ENCODE assay signal across 18 cellular contexts in the genomic region with DNA sequence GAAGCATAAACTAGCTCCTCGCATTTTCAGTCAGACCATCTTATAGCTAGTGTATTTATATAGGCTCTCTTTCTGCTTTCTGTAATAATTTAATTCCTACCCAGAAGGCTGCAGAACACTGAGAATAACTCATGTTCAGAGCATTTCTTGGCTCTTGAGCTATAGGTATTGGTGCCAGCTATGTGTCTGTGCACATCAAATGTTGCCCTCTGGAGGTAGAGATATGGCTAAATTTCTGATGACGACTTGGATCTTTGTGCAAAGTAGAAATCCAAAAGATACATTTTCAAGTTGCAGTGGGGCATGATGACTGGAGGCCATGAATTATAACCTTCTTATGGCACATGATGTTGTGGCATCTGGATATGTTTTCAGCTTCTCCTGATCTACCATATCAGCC.
A peak's percentile ranks its signal among the peaks of the same experiment; 100 is the strongest.
DNase-seq lines count a peak whose midpoint lies in the region; ATAC-seq, FAIRE-seq and TF ChIP-seq lines count a peak whose summit lies in the region.
"Had no signal": no experiment of that assay in that cellular context is flagged by ENCODE, and none has a peak within 500 bp of the region (broad histone marks: within the 10 kb centered on the region; RNA-seq: fewer than 3 reads in every experiment).

No MANE protein-coding gene starts in this region.

- no peaks in the 10 kb centered on the region for H3K9me2 ChIP-seq in neural cell (ENCODE audit: insufficient read depth, low read length)

- no peaks in the 10 kb centered on the region for H3K79me2 ChIP-seq in neural cell (replicated peaks; ENCODE audit: insufficient read depth, low read length)

- H3K4me2 ChIP-seq in neural cell (ENCODE audit: low read length): no peak overlapping the region

- peak; percentile 24 for TF ChIP-seq RAD21 in neural cell (conservative IDR thresholded peaks at IDR 0.05)

- TF ChIP-seq CTCF in D721Med (IDR thresholded peaks at IDR 0.05; ENCODE audit: insufficient read depth, missing control alignments) (peak; percentile 20), cardiac fibroblast (IDR thresholded peaks at IDR 0.05; ENCODE audit: low read depth, low read length) (no peak), neural cell (IDR thresholded peaks at IDR 0.05; ENCODE audit: poor library complexity, severe bottlenecking) (peak; percentile 19)

- H2AFZ ChIP-seq in neural cell (ENCODE audit: low read depth, low read length): no peak overlapping the region

- H3K27ac ChIP-seq in neural cell (ENCODE audit: low read length): no peak overlapping the region
- H3K27ac ChIP-seq: epithelial cell of prostate had no signal

- DNase-seq in D721Med (ENCODE audit: insufficient read length, low spot score): no peak
- peak; percentile 27 for DNase-seq in NCI-H226
- DNase-seq in cardiac fibroblast (ENCODE audit: low read depth in 2 of 2): peak; percentile 1 to 12
- no peak for DNase-seq in activated CD4-positive, alpha-beta T cell treated with anti-CD3 and anti-CD28 coated beads for 4 hours
- no peak for DNase-seq in NCI-H146 (lab: John Stamatoyannopoulos, UW)
- no peak for DNase-seq in NK-92 treated with Interleukin-12 subunit alpha and Interleukin-12 subunit beta, amount 100 ng/mL, for 24 hours (lab: John Stamatoyannopoulos, UW)
- DNase-seq: CD4-positive, alpha-beta memory T cell; cerebellar nuclear complex; NCI-H1092 had no signal

- no peaks in the 10 kb centered on the region for H3K9me3 ChIP-seq in neural cell (ENCODE audit: low read length)

- no peaks in the 10 kb centered on the region for H3F3A ChIP-seq in neural cell (ENCODE audit: insufficient read depth, low read length, poor library complexity, severe bottlenecking)

- FAIRE-seq in D721Med (lab: Jason Lieb, UNC): no peak
- FAIRE-seq: HTR-8/SVneo had no signal

- H3K4me3 ChIP-seq in cardiac fibroblast (replicated peaks in 1 of 2; ENCODE audit: low read depth in 2 of 2, low read length in 2 of 2): no peak overlapping the region
- H3K4me3 ChIP-seq in neural cell (ENCODE audit: low read length): no peak overlapping the region

- H3K36me3 ChIP-seq in neural cell (ENCODE audit: insufficient read depth, low read length): no peaks in the 10 kb centered on the region

- H3K27me3 ChIP-seq in neural cell (ENCODE audit: insufficient read depth, low read depth, low read length): no peaks in the 10 kb centered on the region

- no peaks in the 10 kb centered on the region for H4K20me1 ChIP-seq in neural cell (ENCODE audit: insufficient read depth)

- H3K9ac ChIP-seq in neural cell (ENCODE audit: low read length): no peak overlapping the region

- ATAC-seq in HG02870 (IDR thresholded peaks at IDR 0.05; ENCODE audit: unreplicated experiment): no peak
- ATAC-seq: activated CD4-positive, CD25-positive, alpha-beta regulatory T cell treated with anti-CD3 and anti-CD28 coated beads, Interleukin-2, amount 50 U/mL, for 24 hours; activated naive CD4-positive, alpha-beta T cell treated with anti-CD3 and anti-CD28 coated beads, Interleukin-2, amount 50 U/mL, for 72 hours; natural killer cell treated with Interleukin-12 subunit alpha and Interleukin-12 subunit beta and Interleukin-15 and Interleukin-18, amount 100 ng/mL, for 72 hours; sciatic nerve; stimulated activated effector memory CD8-positive, alpha-beta T cell treated with anti-CD3 and anti-CD28 coated beads, Interleukin-12 subunit alpha, Interleukin-12 subunit beta, amount 100 ng/mL, for 72 hours had no signal

- no peak for TF ChIP-seq EP300 in neural cell (conservative IDR thresholded peaks at IDR 0.05; ENCODE audit: poor library complexity, severe bottlenecking)

TF ChIP-seq in neural cell, 6 proteins besides CTCF, POLR2A, EP300 and RAD21:
- TF ChIP-seq SMC3 (conservative IDR thresholded peaks at IDR 0.05; ENCODE audit: poor library complexity) (no peak), POLR2AphosphoS5 (IDR thresholded peaks at IDR 0.05) (no peak), TAF1 (IDR thresholded peaks at IDR 0.05; ENCODE audit: low read depth) (no peak), EZH2 (IDR thresholded peaks at IDR 0.05; ENCODE audit: borderline replicate concordance, insufficient read depth, low read length, poor library complexity, severe bottlenecking) (no peak), MXI1 (conservative IDR thresholded peaks at IDR 0.05; ENCODE audit: poor library complexity, severe bottlenecking) (no peak)
- TF ChIP-seq, protein P1, sequence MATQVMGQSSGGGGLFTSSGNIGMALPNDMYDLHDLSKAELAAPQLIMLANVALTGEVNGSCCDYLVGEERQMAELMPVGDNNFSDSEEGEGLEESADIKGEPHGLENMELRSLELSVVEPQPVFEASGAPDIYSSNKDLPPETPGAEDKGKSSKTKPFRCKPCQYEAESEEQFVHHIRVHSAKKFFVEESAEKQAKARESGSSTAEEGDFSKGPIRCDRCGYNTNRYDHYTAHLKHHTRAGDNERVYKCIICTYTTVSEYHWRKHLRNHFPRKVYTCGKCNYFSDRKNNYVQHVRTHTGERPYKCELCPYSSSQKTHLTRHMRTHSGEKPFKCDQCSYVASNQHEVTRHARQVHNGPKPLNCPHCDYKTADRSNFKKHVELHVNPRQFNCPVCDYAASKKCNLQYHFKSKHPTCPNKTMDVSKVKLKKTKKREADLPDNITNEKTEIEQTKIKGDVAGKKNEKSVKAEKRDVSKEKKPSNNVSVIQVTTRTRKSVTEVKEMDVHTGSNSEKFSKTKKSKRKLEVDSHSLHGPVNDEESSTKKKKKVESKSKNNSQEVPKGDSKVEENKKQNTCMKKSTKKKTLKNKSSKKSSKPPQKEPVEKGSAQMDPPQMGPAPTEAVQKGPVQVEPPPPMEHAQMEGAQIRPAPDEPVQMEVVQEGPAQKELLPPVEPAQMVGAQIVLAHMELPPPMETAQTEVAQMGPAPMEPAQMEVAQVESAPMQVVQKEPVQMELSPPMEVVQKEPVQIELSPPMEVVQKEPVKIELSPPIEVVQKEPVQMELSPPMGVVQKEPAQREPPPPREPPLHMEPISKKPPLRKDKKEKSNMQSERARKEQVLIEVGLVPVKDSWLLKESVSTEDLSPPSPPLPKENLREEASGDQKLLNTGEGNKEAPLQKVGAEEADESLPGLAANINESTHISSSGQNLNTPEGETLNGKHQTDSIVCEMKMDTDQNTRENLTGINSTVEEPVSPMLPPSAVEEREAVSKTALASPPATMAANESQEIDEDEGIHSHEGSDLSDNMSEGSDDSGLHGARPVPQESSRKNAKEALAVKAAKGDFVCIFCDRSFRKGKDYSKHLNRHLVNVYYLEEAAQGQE (IDR thresholded peaks at IDR 0.05; ENCODE audit: borderline replicate concordance): no peak

Comparison
In these comparisons a context has a peak if more than half of its experiments do, and no peak if none do; other contexts are left out.
1. DNase-seq: peak in NCI-H226 (single experiment) and cardiac fibroblast (2 of 2); none in D721Med (single experiment), activated CD4-positive, alpha-beta T cell treated with anti-CD3 and anti-CD28 coated beads for 4 hours (0 of 2), NCI-H146 (single experiment) and NK-92 treated with Interleukin-12 subunit alpha and Interleukin-12 subunit beta, amount 100 ng/mL, for 24 hours (single experiment).